ENCODE assay signal across 8 cellular contexts in the genomic region with DNA sequence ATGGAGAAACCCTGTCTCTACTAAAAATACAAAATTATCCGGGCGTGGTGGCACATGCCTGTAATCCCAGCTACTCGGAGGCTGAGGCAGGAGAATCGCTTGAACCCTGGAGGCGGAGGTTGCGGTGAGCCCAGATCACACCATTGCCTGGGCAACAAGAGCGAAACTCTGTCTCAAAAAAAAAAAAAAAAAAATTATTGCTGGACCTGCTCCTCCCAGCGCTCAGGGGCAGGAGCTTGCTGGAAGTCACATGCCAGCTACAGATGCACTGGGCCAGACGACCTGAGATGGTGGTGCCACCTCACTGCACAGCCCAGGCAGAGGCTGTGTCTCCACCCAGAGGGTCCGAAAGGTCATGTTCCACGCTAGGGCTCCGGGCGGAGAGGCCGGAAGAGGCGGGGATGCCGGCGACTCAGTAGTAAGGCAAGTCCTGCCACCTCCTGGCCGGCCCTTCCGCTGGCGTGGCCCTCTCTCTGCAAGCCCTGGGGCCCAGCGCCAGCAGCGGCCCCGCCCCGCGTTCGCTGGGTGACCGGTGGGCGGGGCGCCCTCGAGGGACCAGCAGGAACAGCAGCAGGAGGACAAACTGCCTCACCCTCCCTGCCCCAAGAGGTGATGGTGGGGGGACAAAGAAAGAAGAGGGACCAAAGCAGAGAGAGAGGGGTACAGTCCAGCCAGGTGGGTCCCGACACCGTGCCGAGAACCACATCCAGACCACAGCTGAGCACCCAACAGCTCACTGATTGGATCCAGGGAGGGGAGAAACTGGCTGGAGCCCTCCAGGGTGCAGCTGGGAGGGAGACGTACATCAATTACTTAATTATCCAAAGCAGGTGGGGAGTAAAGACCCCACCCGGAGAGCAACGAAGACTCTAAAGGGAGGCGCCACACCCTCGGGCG. TPM values are rescaled to one million over a fixed set of nuclear protein-coding genes. Genes with fewer than 3 reads are reported as not detected.
DNase-seq lines count a peak whose midpoint lies in the region; TF ChIP-seq lines count a peak whose summit lies in the region.

No MANE protein-coding gene starts in this region.

- no peaks in the 10 kb centered on the region for H3K9me3 Mint-ChIP-seq in activated CD4-positive, alpha-beta T cell treated with anti-CD3 and anti-CD28 coated beads, Interleukin-2, amount 10 ng/mL, durations not matched to agents 7 days and 5 days

- H3K36me3 Mint-ChIP-seq in activated CD4-positive, alpha-beta T cell treated with anti-CD3 and anti-CD28 coated beads, Interleukin-2, amount 10 ng/mL, durations not matched to agents 7 days and 5 days (ENCODE audit: low read depth): peaks cover 47% of the 10 kb centered on the region

- TF ChIP-seq POLR2A in breast epithelium (IDR thresholded peaks at IDR 0.05): no peak

- no peak overlapping the region for H3K27ac Mint-ChIP-seq in activated CD4-positive, alpha-beta T cell treated with anti-CD3 and anti-CD28 coated beads, Interleukin-2, amount 10 ng/mL, durations not matched to agents 7 days and 5 days

- H3K27me3 ChIP-seq in breast epithelium (no peaks in the 10 kb centered on the region), iPS-15b (ENCODE audit: control insufficient read depth, insufficient read depth, low read length) (no peaks in the 10 kb centered on the region), rectal smooth muscle tissue (ENCODE audit: control insufficient read depth, insufficient read depth, low read length) (no peaks in the 10 kb centered on the region)

- H3K9me3 ChIP-seq in breast epithelium (no peaks in the 10 kb centered on the region), iPS-15b (ENCODE audit: control insufficient read depth, insufficient read depth, low read length) (no peaks in the 10 kb centered on the region)

- H3K27ac ChIP-seq in breast epithelium: peak overlapping the region; percentile 100
- peak overlapping the region; percentile 98 for H3K27ac ChIP-seq in rectal smooth muscle tissue (ENCODE audit: low read depth, low read length)

- POLR2A ChIA-PET in activated CD4-positive, alpha-beta T cell treated with anti-CD3 and anti-CD28 coated beads, Interleukin-2, amount 10 ng/mL, durations not matched to agents 7 days and 5 days (lab: Charles Lee): interaction anchor here (0.7 to 3.6 kb wide), 2 partner anchors 12 to 15 kb away, joined by 4 to 11 read pairs; no protein-coding TSS in a partner anchor

- peak in 2 of 3 donors; percentile 16 to 17 for TF ChIP-seq CTCF in breast epithelium (IDR thresholded peaks at IDR 0.05)

- peaks cover 39% of the 10 kb centered on the region for H3K4me1 Mint-ChIP-seq in activated CD4-positive, alpha-beta T cell treated with anti-CD3 and anti-CD28 coated beads, Interleukin-2, amount 10 ng/mL, durations not matched to agents 7 days and 5 days

- H3K36me3 ChIP-seq in breast epithelium (no peaks in the 10 kb centered on the region), iPS-15b (ENCODE audit: control insufficient read depth, insufficient read depth, low read length) (peaks cover 17% of the 10 kb centered on the region), rectal smooth muscle tissue (ENCODE audit: control insufficient read depth, insufficient read depth, low read length) (peaks cover 3% of the 10 kb centered on the region)

- CTCF ChIA-PET in activated CD4-positive, alpha-beta T cell treated with anti-CD3 and anti-CD28 coated beads, Interleukin-2, amount 10 ng/mL, durations not matched to agents 7 days and 5 days (lab: Charles Lee): interaction anchor here (0.5 to 40.9 kb wide), 11 partner anchors 3 to 929 kb away, joined by 3 to 1058 read pairs (median 15); partner anchors contain the start of genes PSMD9, RHOF and SETD1B

- DNase-seq in activated CD4-positive, alpha-beta T cell treated with anti-CD3 and anti-CD28 coated beads, Interleukin-2, amount 10 ng/mL, durations not matched to agents 7 days and 5 days: no peak
- no peak for DNase-seq in activated CD4-positive, alpha-beta T cell treated with anti-CD3 and anti-CD28 coated beads for 1 hour
- DNase-seq in NCI-H774 (lab: John Stamatoyannopoulos, UW) (peak; percentile 89), breast epithelium (ENCODE audit: low spot score in 2 of 2) (peak; percentile 79 to 84), Kasumi-1 (lab: John Stamatoyannopoulos, UW) (no peak), HPDE6-E6E7 (ENCODE audit: extremely low spot score) (no peak)

- H3K4me3 ChIP-seq in breast epithelium: peak overlapping the region in 2 of 3 donors; percentile 76 to 95
- peak overlapping the region; percentile 62 for H3K4me3 ChIP-seq in iPS-15b (ENCODE audit: low read depth, low read length)
- peak overlapping the region; percentile 92 for H3K4me3 ChIP-seq in rectal smooth muscle tissue (ENCODE audit: low read length)

- intact Hi-C loops in breast epithelium (cut with DNase I; ENCODE audit: low total_unique reads): loop anchor here (5.0 kb wide), 1 partner anchor 225 kb away; the partner anchor contains the start of gene BCL7A

- peak overlapping the region; percentile 48 for H3K4me3 Mint-ChIP-seq in activated CD4-positive, alpha-beta T cell treated with anti-CD3 and anti-CD28 coated beads, Interleukin-2, amount 10 ng/mL, durations not matched to agents 7 days and 5 days

- peaks cover 14 to 38% of the 10 kb centered on the region in 2 donors for H3K4me1 ChIP-seq in breast epithelium
- peaks cover 20% of the 10 kb centered on the region for H3K4me1 ChIP-seq in iPS-15b (ENCODE audit: control insufficient read depth, insufficient read depth, low read length)
- peaks cover 45% of the 10 kb centered on the region for H3K4me1 ChIP-seq in rectal smooth muscle tissue (ENCODE audit: control insufficient read depth, insufficient read depth, low read length)

- H3K9ac ChIP-seq in iPS-15b (ENCODE audit: low read depth, low read length) (peak overlapping the region; percentile 13), rectal smooth muscle tissue (ENCODE audit: low read length) (no peak overlapping the region)

- H3K27me3 Mint-ChIP-seq in activated CD4-positive, alpha-beta T cell treated with anti-CD3 and anti-CD28 coated beads, Interleukin-2, amount 10 ng/mL, durations not matched to agents 7 days and 5 days: no peaks in the 10 kb centered on the region

RNA-seq across cellular contexts. Expression of gene RHOF, which starts 3.6 kb away (rescaled TPM):
- 100 to 1,000 TPM; 132 to 148 TPM for total RNA-seq in activated CD4-positive, alpha-beta T cell treated with anti-CD3 and anti-CD28 coated beads, Interleukin-2, amount 10 ng/mL, durations not matched to agents 7 days and 5 days
- 10 to 100 TPM in 2 of 3 donors, 1 to 10 TPM in 1; 5.8 to 13.1 (median 12.0) TPM for total RNA-seq in breast epithelium

RNA-seq across cellular contexts. Expression of gene SETD1B, which starts 6.7 kb away (rescaled TPM):
- 10 to 100 TPM; 32.6 to 34.1 TPM for total RNA-seq in activated CD4-positive, alpha-beta T cell treated with anti-CD3 and anti-CD28 coated beads, Interleukin-2, amount 10 ng/mL, durations not matched to agents 7 days and 5 days
- total RNA-seq in breast epithelium: 1 to 10 TPM; 4.2 to 7.9 (median 6.1) TPM

Comparison
In these comparisons a context has a peak if more than half of its experiments do, and no peak if none do; other contexts are left out.
1. DNase-seq: peak in NCI-H774 (single experiment) and breast epithelium (2 of 2); none in activated CD4-positive, alpha-beta T cell treated with anti-CD3 and anti-CD28 coated beads, Interleukin-2, amount 10 ng/mL, durations not matched to agents 7 days and 5 days (single experiment), activated CD4-positive, alpha-beta T cell treated with anti-CD3 and anti-CD28 coated beads for 1 hour (single experiment), Kasumi-1 (0 of 2) and HPDE6-E6E7 (single experiment).
2. RNA of gene RHOF, which starts 3.6 kb away (total RNA-seq): 132 to 148 TPM in activated CD4-positive, alpha-beta T cell treated with anti-CD3 and anti-CD28 coated beads, Interleukin-2, amount 10 ng/mL, durations not matched to agents 7 days and 5 days; 5.8 to 13.1 TPM in breast epithelium; every median in the first group is over 4 times any median in the second.
3. Peak in every context shown above with its lines, with median percentiles within 50 percentile points of each other: H3K4me3 ChIP-seq.